14 cellular contexts compared by ENCODE assay signal in genomic region chr2:237304763-237305514, GRCh38.
DNase-seq lines count a peak whose midpoint lies in the region; ATAC-seq and TF ChIP-seq lines count a peak whose summit lies in the region.
"Had no signal": no experiment of that assay in that cellular context is flagged by ENCODE, and none has a peak within 500 bp of the region (broad histone marks: within the 10 kb centered on the region; RNA-seq: fewer than 3 reads in every experiment).

No MANE protein-coding gene starts in this region.

- no peaks in the 10 kb centered on the region for H4K20me1 ChIP-seq in smooth muscle cell (ENCODE audit: low read depth)

- H3K4me3 ChIP-seq in smooth muscle cell: no peak overlapping the region
- H3K4me3 ChIP-seq: right lobe of liver, thyroid gland had no signal

- H3K27ac ChIP-seq in smooth muscle cell (ENCODE audit: low read depth): peak overlapping the region; percentile 83
- H3K27ac ChIP-seq: right lobe of liver, thyroid gland had no signal

- peaks cover 2% of the 10 kb centered on the region; the same call in 1 of the 2 replicates for H3K27me3 Mint-ChIP-seq in HFFc6 (ENCODE audit: insufficient read depth)
- H3K27me3 Mint-ChIP-seq: activated naive CD8-positive, alpha-beta T cell treated with anti-CD3 and anti-CD28 coated beads, Interleukin-2, amount 10 ng/mL, durations not matched to agents 7 days and 5 days had no signal

- H3K4me1 ChIP-seq in smooth muscle cell (ENCODE audit: low read depth): peaks cover 4% of the 10 kb centered on the region
- H3K4me1 ChIP-seq: right lobe of liver had no signal

- peaks cover 24% of the 10 kb centered on the region for H3K9me3 Mint-ChIP-seq in HFFc6

- H3K27me3 ChIP-seq in smooth muscle cell (ENCODE audit: low read depth): no peaks in the 10 kb centered on the region
- H3K27me3 ChIP-seq: right lobe of liver, thyroid gland had no signal

- peak overlapping the region; percentile 22 for H3K4me2 ChIP-seq in smooth muscle cell

- no peaks in the 10 kb centered on the region for H3K36me3 ChIP-seq in smooth muscle cell (ENCODE audit: low read depth)
- H3K36me3 ChIP-seq: right lobe of liver, thyroid gland had no signal

- H3K9ac ChIP-seq in smooth muscle cell (ENCODE audit: low read depth): peak overlapping the region; percentile 57

- peak overlapping the region; percentile 44; the same call in 1 of the 2 replicates for H3K4me3 Mint-ChIP-seq in HFFc6
- H3K4me3 Mint-ChIP-seq: activated CD8-positive, alpha-beta T cell treated with anti-CD3 and anti-CD28 coated beads, Interleukin-2, amount 10 ng/mL, durations not matched to agents 7 days and 5 days; activated naive CD8-positive, alpha-beta T cell treated with anti-CD3 and anti-CD28 coated beads, Interleukin-2, amount 10 ng/mL, durations not matched to agents 7 days and 5 days had no signal

- TF ChIP-seq CTCF in HFFc6 (IDR thresholded peaks at IDR 0.05): no peak
- TF ChIP-seq CTCF in smooth muscle cell (IDR thresholded peaks at IDR 0.05; ENCODE audit: borderline replicate concordance, insufficient read depth, poor library complexity, severe bottlenecking): no peak

- no peaks in the 10 kb centered on the region for H3K9me3 ChIP-seq in smooth muscle cell (replicated peaks; ENCODE audit: low read depth)
- H3K9me3 ChIP-seq: right lobe of liver, thyroid gland had no signal

- DNase-seq in HFFc6: peak; percentile 93
- DNase-seq in SW480 (ENCODE audit: low spot score): peak; percentile 62
- DNase-seq in fibroblast of peridontal ligament (ENCODE audit: extremely low read depth): peak; percentile 88
- DNase-seq in smooth muscle cell (lab: John Stamatoyannopoulos, UW; ENCODE audit: unreplicated experiment): no peak
- no peak for DNase-seq in stimulated activated CD4-positive, alpha-beta T cell treated with anti-CD3 and anti-CD28 coated beads, Interleukin-4, amount 100 ng/mL, for 1 hour
- DNase-seq in DMS53 (lab: John Stamatoyannopoulos, UW): no peak
- DNase-seq: activated CD8-positive, alpha-beta T cell treated with anti-CD3 and anti-CD28 coated beads, Interleukin-2, amount 10 ng/mL, durations not matched to agents 7 days and 5 days; activated naive CD8-positive, alpha-beta T cell treated with anti-CD3 and anti-CD28 coated beads, Interleukin-2, amount 10 ng/mL, durations not matched to agents 7 days and 5 days; effector CD8-positive, alpha-beta T cell; NCI-H2171 treated with DMSO at 0.1 percent for 48 hours; OCI-M1; right lobe of liver; thyroid gland had no signal

- H2AFZ ChIP-seq in smooth muscle cell (ENCODE audit: low read depth): no peak overlapping the region

- peaks cover 29% of the 10 kb centered on the region for H3K36me3 Mint-ChIP-seq in HFFc6 (ENCODE audit: low read depth)
- H3K36me3 Mint-ChIP-seq: activated naive CD8-positive, alpha-beta T cell treated with anti-CD3 and anti-CD28 coated beads, Interleukin-2, amount 10 ng/mL, durations not matched to agents 7 days and 5 days had no signal

- WGBS in smooth muscle cell (ENCODE audit: low lambda C conversion rate): 97% methylated on average over 2 of the region's 2 CpGs

- H3F3A ChIP-seq in smooth muscle cell (ENCODE audit: low read depth): peaks cover 18% of the 10 kb centered on the region

- no peaks in the 10 kb centered on the region for H3K79me2 ChIP-seq in smooth muscle cell (ENCODE audit: low read depth)

- ATAC-seq in GM21423 (IDR thresholded peaks at IDR 0.05; ENCODE audit: unreplicated experiment): no peak
- ATAC-seq: activated CD8-positive, alpha-beta T cell treated with anti-CD3 and anti-CD28 coated beads, Interleukin-2, amount 10 ng/mL, durations not matched to agents 7 days and 5 days; right lobe of liver had no signal

- H3K27ac Mint-ChIP-seq in HFFc6: peak overlapping the region; percentile 83
- H3K27ac Mint-ChIP-seq: activated CD8-positive, alpha-beta T cell treated with anti-CD3 and anti-CD28 coated beads, Interleukin-2, amount 10 ng/mL, durations not matched to agents 7 days and 5 days; activated naive CD8-positive, alpha-beta T cell treated with anti-CD3 and anti-CD28 coated beads, Interleukin-2, amount 10 ng/mL, durations not matched to agents 7 days and 5 days had no signal

- H3K4me1 Mint-ChIP-seq in HFFc6 (ENCODE audit: low read depth): peaks cover 84% of the 10 kb centered on the region
- H3K4me1 Mint-ChIP-seq: activated naive CD8-positive, alpha-beta T cell treated with anti-CD3 and anti-CD28 coated beads, Interleukin-2, amount 10 ng/mL, durations not matched to agents 7 days and 5 days had no signal

Comparison
In these comparisons a context has a peak if more than half of its experiments do, and no peak if none do; other contexts are left out.
1. DNase-seq: peak in HFFc6 (single experiment), SW480 (single experiment) and fibroblast of peridontal ligament (single experiment); none in smooth muscle cell (single experiment), stimulated activated CD4-positive, alpha-beta T cell treated with anti-CD3 and anti-CD28 coated beads, Interleukin-4, amount 100 ng/mL, for 1 hour (single experiment) and DMS53 (single experiment).